ENCODE assay signal across 11 cellular contexts in genomic region chr10:58326967-58327381, GRCh38. TPM values are rescaled to one million over a fixed set of nuclear protein-coding genes. Genes with fewer than 3 reads are reported as not detected.
DNase-seq lines count a peak whose midpoint lies in the region; ATAC-seq and TF ChIP-seq lines count a peak whose summit lies in the region.
"Had no signal": no experiment of that assay in that cellular context is flagged by ENCODE, and none has a peak within 500 bp of the region (broad histone marks: within the 10 kb centered on the region; RNA-seq: fewer than 3 reads in every experiment).

No MANE protein-coding gene starts in this region.

- TF ChIP-seq CTCF in mammary epithelial cell (conservative IDR thresholded peaks at IDR 0.05 in 1 of 2, IDR thresholded peaks at IDR 0.05 in 1 of 2; ENCODE audit: extremely low read depth in 1 of 2, insufficient read depth in 1 of 2, low read depth in 1 of 2, low read length in 2 of 2), result no peak
- TF ChIP-seq CTCF in retinal pigment epithelial cell (conservative IDR thresholded peaks at IDR 0.05; ENCODE audit: low read depth, low read length), result no peak

- no TSS peak for BruUV-seq in mammary epithelial cell (replicated peaks; lab: Mats Ljungman, UMichigan)

- no peak overlapping the region for H3K4me2 ChIP-seq in mammary epithelial cell (ENCODE audit: insufficient read depth, low read depth, low read length)

- ATAC-seq in left ventricle myocardium superior (peak; percentile 94), GM21390 (IDR thresholded peaks at IDR 0.05; ENCODE audit: unreplicated experiment) (no peak)
- ATAC-seq: upper lobe of right lung had no signal

- H3K4me3 ChIP-seq in mammary epithelial cell (replicated peaks in 1 of 3; ENCODE audit: insufficient read depth in 1 of 3, low read depth in 2 of 3, low read length in 3 of 3), result no peak overlapping the region
- H3K4me3 ChIP-seq in retinal pigment epithelial cell (ENCODE audit: low read length), result peak overlapping the region; percentile 50
- H3K4me3 ChIP-seq: upper lobe of right lung had no signal

- H3K36me3 ChIP-seq in mammary epithelial cell (ENCODE audit: insufficient read depth, low read length), result no peaks in the 10 kb centered on the region
- H3K36me3 ChIP-seq: upper lobe of right lung had no signal

- H3K79me2 ChIP-seq in mammary epithelial cell (ENCODE audit: insufficient read depth, low read length), result no peaks in the 10 kb centered on the region

- CTCF ChIA-PET in mammary epithelial cell (lab: Charles Lee; ENCODE audit: low non-redundant PET), result no interaction called here

- no peaks in the 10 kb centered on the region for H4K20me1 ChIP-seq in mammary epithelial cell (ENCODE audit: insufficient read depth, low read length)

- peak; percentile 26 for DNase-seq in EL
- no peak for DNase-seq in mammary epithelial cell
- DNase-seq in left ventricle myocardium superior, result peak; percentile 71
- no peak for DNase-seq in retinal pigment epithelial cell (ENCODE audit: low read depth)
- no peak for DNase-seq in RPMI8226
- DNase-seq in Kasumi-1 (lab: John Stamatoyannopoulos, UW), result no peak
- no peak for DNase-seq in NCI-H526 (lab: John Stamatoyannopoulos, UW)
- DNase-seq: hippocampal formation, NCI-H1436, upper lobe of right lung had no signal

- dilution Hi-C loops in mammary epithelial cell (cut with HindIII; ENCODE audit: low sequenced_read_pairs), result no loop called here

- peak overlapping the region; percentile 58 for H2AFZ ChIP-seq in mammary epithelial cell (ENCODE audit: low read depth, low read length)

- H3K27ac ChIP-seq in mammary epithelial cell (ENCODE audit: insufficient read depth, low read depth, low read length), result no peak overlapping the region
- H3K27ac ChIP-seq: upper lobe of right lung had no signal

- no peak overlapping the region for H3K9ac ChIP-seq in mammary epithelial cell (ENCODE audit: insufficient read depth, low read length)

- H3K4me1 ChIP-seq in mammary epithelial cell (ENCODE audit: insufficient read depth, low read length), result no peaks in the 10 kb centered on the region
- H3K4me1 ChIP-seq: upper lobe of right lung had no signal

- no peaks in the 10 kb centered on the region for H3K9me3 ChIP-seq in mammary epithelial cell (replicated peaks; ENCODE audit: insufficient read depth, low read length)
- H3K9me3 ChIP-seq: upper lobe of right lung had no signal

- in situ Hi-C loops in mammary epithelial cell (cut with MboI; ENCODE audit: low sequenced_read_pairs in 2 of 2), result no loop called here

- intact Hi-C loops in mammary epithelial cell (cut with micrococcal nuclease), result no loop called here
- intact Hi-C loops in left ventricle myocardium superior (cut with micrococcal nuclease), result no loop called here

- WGBS in mammary epithelial cell (ENCODE audit: low coverage, missing lambda C conversion rate), result 53% methylated on average over 5 of the region's 25 CpGs

- no peaks in the 10 kb centered on the region for H3K27me3 ChIP-seq in mammary epithelial cell (ENCODE audit: insufficient read depth, low read length)
- H3K27me3 ChIP-seq: upper lobe of right lung had no signal

RNA-seq across cellular contexts. Expression of gene UBE2D1, which starts 7.8 kb away (rescaled TPM):
- 10 to 100 TPM; 13.9 to 15.5 TPM for total RNA-seq in mammary epithelial cell
- 8.0 TPM for polyA plus RNA-seq in mammary epithelial cell
- polyA minus RNA-seq in mammary epithelial cell, result 4.6 TPM
- total RNA-seq in left ventricle myocardium superior, result 68.2 TPM

RNA-seq across cellular contexts. Expression of gene CISD1, which starts 58.0 kb away (rescaled TPM):
- 10 to 100 TPM; 21.0 to 39.6 TPM for total RNA-seq in mammary epithelial cell
- polyA plus RNA-seq in mammary epithelial cell, result 37.5 TPM
- polyA minus RNA-seq in mammary epithelial cell, result 5.3 TPM
- 182 TPM for total RNA-seq in left ventricle myocardium superior

RNA-seq across cellular contexts. Expression of gene TFAM, which starts 58.2 kb away (rescaled TPM):
- total RNA-seq in mammary epithelial cell (10 to 100 TPM; 26.2 to 46.3 TPM), left ventricle myocardium superior (33.2 TPM)
- polyA plus RNA-seq in mammary epithelial cell, result 23.6 TPM
- 41.6 TPM for polyA minus RNA-seq in mammary epithelial cell

RNA-seq across cellular contexts. Expression of gene IPMK, which starts 59.3 kb away (rescaled TPM):
- 1 to 10 TPM; 5.0 to 8.7 TPM for total RNA-seq in mammary epithelial cell
- 1.5 TPM for polyA plus RNA-seq in mammary epithelial cell
- 3.2 TPM for polyA minus RNA-seq in mammary epithelial cell
- total RNA-seq in left ventricle myocardium superior, result 2.2 TPM

Comparison
In these comparisons a context has a peak if more than half of its experiments do, and no peak if none do; other contexts are left out.
1. DNase-seq: peak in EL (single experiment) and left ventricle myocardium superior (single experiment); none in mammary epithelial cell (single experiment), retinal pigment epithelial cell (single experiment), RPMI8226 (single experiment), Kasumi-1 (0 of 2) and NCI-H526 (0 of 2).